3 cellular contexts compared by ENCODE assay signal in genomic region chr2:81991282-81991681, GRCh38.
TF ChIP-seq lines count a peak whose summit lies in the region.

No MANE protein-coding gene starts in this region.

TF ChIP-seq in A549, 52 proteins besides CTCF, POLR2A, EP300 and RAD21:
- no peak for TF ChIP-seq HOXB13 (CRISPR knock-in tag; IDR thresholded peaks at IDR 0.05; ENCODE audit: low read depth)
- TF ChIP-seq MAFK (IDR thresholded peaks at IDR 0.05; ENCODE audit: partially characterized antibody): peak; percentile 62

TF ChIP-seq in IMR-90, 13 proteins besides CTCF, POLR2A, EP300 and RAD21:
- peak; percentile 29; the same call in 1 of the 2 replicates for TF ChIP-seq MAFK (IDR thresholded peaks at IDR 0.05; ENCODE audit: low read depth, low read length)
- TF ChIP-seq CHD1 (IDR thresholded peaks at IDR 0.05; ENCODE audit: low read depth, low read length): no peak
- TF ChIP-seq USF2 (IDR thresholded peaks at IDR 0.05; ENCODE audit: low read depth, low read length): no peak

TF ChIP-seq in H1, 55 proteins besides CTCF, POLR2A, EP300 and RAD21:
- TF ChIP-seq CBX5 (IDR thresholded peaks at IDR 0.05; ENCODE audit: low read depth, low read length) (no peak), MAFK (IDR thresholded peaks at IDR 0.05; ENCODE audit: low read depth, low read length) (0 out of 2 replicates have a peak, but pooled peaks have one; percentile 13), CHD7 (IDR thresholded peaks at IDR 0.05; ENCODE audit: insufficient replicate concordance, low read length) (no peak), SRF (IDR thresholded peaks at IDR 0.05; ENCODE audit: low read depth, low read length) (no peak), TAF1 (IDR thresholded peaks at IDR 0.05; ENCODE audit: low read depth, low read length) (no peak)
